8 cellular contexts compared by ENCODE assay signal in genomic region chr17:43983515-43984411, GRCh38. TPM values are rescaled to one million over a fixed set of nuclear protein-coding genes. Genes with fewer than 3 reads are reported as not detected.
DNase-seq lines count a peak whose midpoint lies in the region; ATAC-seq and TF ChIP-seq lines count a peak whose summit lies in the region.

No MANE protein-coding gene starts in this region.

- no peaks in the 10 kb centered on the region for H3K9me3 ChIP-seq in DOHH2 (ENCODE audit: control insufficient read depth, insufficient read depth, low read length)
- no peaks in the 10 kb centered on the region for H3K9me3 ChIP-seq in fibroblast of lung (ENCODE audit: control insufficient read depth, insufficient read depth, low read depth, low read length)
- no peaks in the 10 kb centered on the region for H3K9me3 ChIP-seq in parathyroid adenoma (ENCODE audit: control insufficient read depth, low read length)

- H4K20me1 ChIP-seq in DOHH2 (ENCODE audit: control insufficient read depth, insufficient read depth, low read depth, low read length) = no peaks in the 10 kb centered on the region
- H4K20me1 ChIP-seq in fibroblast of lung (ENCODE audit: control insufficient read depth, extremely low read depth, insufficient read depth, low read length) = no peaks in the 10 kb centered on the region

- no peak for ATAC-seq in GM18502 (IDR thresholded peaks at IDR 0.05; ENCODE audit: poor library complexity, unreplicated experiment)
- no peak for ATAC-seq in GM18520 (IDR thresholded peaks at IDR 0.05; ENCODE audit: unreplicated experiment)

- H3K4me3 ChIP-seq in DOHH2 (ENCODE audit: low read length) (no peak overlapping the region), fibroblast of lung (replicated peaks in 1 of 4; ENCODE audit: control extremely low read depth in 1 of 4, insufficient read depth in 1 of 4, low read depth in 3 of 4, low read length in 4 of 4) (peak overlapping the region in 3 of 4 experiments; percentile 33 to 51 (median 34)), parathyroid adenoma (ENCODE audit: low read depth, low read length) (peak overlapping the region; percentile 44)

- TF ChIP-seq CTCF in DOHH2 (IDR thresholded peaks at IDR 0.05; ENCODE audit: low read depth, low read length, poor library complexity, severe bottlenecking) (peak; percentile 15), fibroblast of lung (conservative IDR thresholded peaks at IDR 0.05 in 1 of 2, IDR thresholded peaks at IDR 0.05 in 1 of 2; ENCODE audit: low read depth in 1 of 2, low read length in 2 of 2) (peak; percentile 12 to 53), parathyroid adenoma (IDR thresholded peaks at IDR 0.05) (peak; percentile 36), RWPE1 (conservative IDR thresholded peaks at IDR 0.05; ENCODE audit: low read depth) (no peak)

- H3K27ac ChIP-seq in DOHH2 (ENCODE audit: low read depth, low read length) (no peak overlapping the region), fibroblast of lung (ENCODE audit: insufficient read depth, low read length) (no peak overlapping the region), parathyroid adenoma (peak overlapping the region; percentile 87), RWPE1 (no peak overlapping the region)

- no peaks in the 10 kb centered on the region for H3K36me3 ChIP-seq in DOHH2 (ENCODE audit: control insufficient read depth, low read length)
- no peaks in the 10 kb centered on the region for H3K36me3 ChIP-seq in fibroblast of lung (ENCODE audit: control insufficient read depth, insufficient read depth, low read length)
- no peaks in the 10 kb centered on the region for H3K36me3 ChIP-seq in parathyroid adenoma (ENCODE audit: control insufficient read depth, insufficient read depth, low read length)

- H3K4me1 ChIP-seq in DOHH2 (ENCODE audit: control insufficient read depth, low read length) = no peaks in the 10 kb centered on the region
- no peaks in the 10 kb centered on the region for H3K4me1 ChIP-seq in fibroblast of lung (ENCODE audit: control insufficient read depth, extremely low read depth, insufficient read depth, low read length)
- peaks cover 47% of the 10 kb centered on the region for H3K4me1 ChIP-seq in parathyroid adenoma

- H3K9ac ChIP-seq in fibroblast of lung (ENCODE audit: insufficient read depth, low read length) = no peak overlapping the region
- peak overlapping the region; percentile 32 for H3K9ac ChIP-seq in parathyroid adenoma

- peak overlapping the region; percentile 2 for H2AFZ ChIP-seq in fibroblast of lung (ENCODE audit: low read length)
- peak overlapping the region; percentile 96 for H2AFZ ChIP-seq in parathyroid adenoma

- H3K27me3 ChIP-seq in DOHH2 (ENCODE audit: control insufficient read depth, low read length) (peaks cover 2% of the 10 kb centered on the region; the same call in 1 of the 2 replicates), fibroblast of lung (ENCODE audit: control insufficient read depth, insufficient read depth, low read length) (peaks cover 36% of the 10 kb centered on the region), parathyroid adenoma (ENCODE audit: control insufficient read depth, insufficient read depth, low read length) (no peaks in the 10 kb centered on the region)

- no peaks in the 10 kb centered on the region for H3F3A ChIP-seq in DOHH2 (ENCODE audit: control insufficient read depth, insufficient read depth)

- no peaks in the 10 kb centered on the region for H3K9me2 ChIP-seq in DOHH2 (replicated peaks; ENCODE audit: control insufficient read depth, low read length)

- no peak overlapping the region for H3K4me2 ChIP-seq in DOHH2 (ENCODE audit: low read length)
- peak overlapping the region; percentile 87 for H3K4me2 ChIP-seq in fibroblast of lung (ENCODE audit: extremely low read depth, insufficient read depth, low read length)
- peak overlapping the region; percentile 72 for H3K4me2 ChIP-seq in parathyroid adenoma (ENCODE audit: low read length)

- POLR2A ChIA-PET in RWPE1 (lab: Yijun Ruan, JAX; ENCODE audit: low non-redundant PET) = no interaction called here

- H3K79me2 ChIP-seq in DOHH2 (ENCODE audit: control insufficient read depth, low read length) (no peaks in the 10 kb centered on the region), fibroblast of lung (ENCODE audit: control insufficient read depth, insufficient read depth, low read length) (no peaks in the 10 kb centered on the region), parathyroid adenoma (no peaks in the 10 kb centered on the region)

- DNase-seq in NCI-H774 (lab: John Stamatoyannopoulos, UW) = peak; percentile 22
- DNase-seq in fibroblast of lung (ENCODE audit: low read depth in 2 of 2) = no peak
- DNase-seq in RWPE1 (ENCODE audit: low spot score) = no peak
- DNase-seq in UCSD-AML1 (lab: John Stamatoyannopoulos, UW; ENCODE audit: unreplicated experiment) = no peak

- CTCF ChIA-PET in RWPE1 (lab: Yijun Ruan, JAX) = interaction anchor here (1.1 to 1.8 kb wide), 3 partner anchors 12 to 106 kb away, joined by 3 to 5 read pairs (median 4); no protein-coding TSS in a partner anchor

RNA-seq across cellular contexts. Expression of gene NAGS, which starts 20.7 kb away (rescaled TPM):
- 3.3 and 7.4 TPM in 2 replicates for total RNA-seq in fibroblast of lung
- 0.58 and 0.95 TPM in 2 replicates for polyA plus RNA-seq in fibroblast of lung
- 0.78 and 1.9 TPM in 2 replicates for polyA plus RNA-seq in fibroblast of lung (2012)
- 0.30 TPM in 1 of 2 replicates, not detected in the other for polyA minus RNA-seq in fibroblast of lung (ENCODE audit: low replicate concordance)

RNA-seq across cellular contexts. Expression of gene PYY, which starts 30.0 kb away (rescaled TPM):
- 0.33 TPM in 1 of 2 replicates, not detected in the other for total RNA-seq in fibroblast of lung
- polyA plus RNA-seq in fibroblast of lung = not detected in 2 replicates
- polyA plus RNA-seq in fibroblast of lung (2012) = not detected in 2 replicates
- polyA minus RNA-seq in fibroblast of lung (ENCODE audit: low replicate concordance) = not detected in 2 replicates

RNA-seq across cellular contexts. Expression of gene TMEM101, which starts 31.0 kb away (rescaled TPM):
- 99.4 and 107 TPM in 2 replicates for total RNA-seq in fibroblast of lung
- 26.0 and 32.3 TPM in 2 replicates for polyA plus RNA-seq in fibroblast of lung
- polyA plus RNA-seq in fibroblast of lung (2012) = 26.5 and 33.9 TPM in 2 replicates
- polyA minus RNA-seq in fibroblast of lung (ENCODE audit: low replicate concordance) = 54.5 and 98.6 TPM in 2 replicates

RNA-seq across cellular contexts. Expression of gene PPY, which starts 41.5 kb away (rescaled TPM):
- total RNA-seq in fibroblast of lung = not detected in 2 replicates
- polyA plus RNA-seq in fibroblast of lung = not detected in 2 replicates
- polyA plus RNA-seq in fibroblast of lung (2012) = not detected in 2 replicates
- polyA minus RNA-seq in fibroblast of lung (ENCODE audit: low replicate concordance) = not detected in 2 replicates
